Comparison of ENCODE assay signal across 9 cellular contexts in the genomic region with DNA sequence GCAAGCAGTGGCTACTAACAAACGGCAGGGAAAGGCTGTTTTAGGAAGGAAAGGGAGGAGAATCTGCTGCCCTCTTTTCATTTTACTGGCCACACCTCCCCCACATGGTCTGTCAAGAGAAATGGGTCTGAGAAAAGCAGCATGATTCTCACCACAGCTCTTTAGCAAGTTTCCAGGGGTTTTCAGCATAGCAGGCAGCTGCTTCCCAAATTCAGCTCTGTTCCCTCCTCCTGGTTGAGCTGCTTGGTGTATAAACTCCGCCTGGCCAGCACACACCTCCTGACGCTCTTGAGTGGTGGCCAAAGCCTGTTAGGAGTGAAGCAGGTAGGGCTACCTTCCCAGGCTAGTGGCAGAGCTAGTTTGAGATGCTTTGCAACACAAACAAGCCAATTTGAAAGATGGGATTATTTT.
DNase-seq lines count a peak whose midpoint lies in the region; ATAC-seq and TF ChIP-seq lines count a peak whose summit lies in the region.
"Had no signal": no experiment of that assay in that cellular context is flagged by ENCODE, and none has a peak within 500 bp of the region (broad histone marks: within the 10 kb centered on the region; RNA-seq: fewer than 3 reads in every experiment).

No MANE protein-coding gene starts in this region.

- no peak for TF ChIP-seq CTCF in fibroblast of pulmonary artery (IDR thresholded peaks at IDR 0.05; ENCODE audit: low read length, missing control alignments)

- no peak overlapping the region for H3K27ac Mint-ChIP-seq in CD4-positive, alpha-beta memory T cell
- H3K27ac Mint-ChIP-seq: activated naive CD4-positive, alpha-beta T cell treated with anti-CD3 and anti-CD28 coated beads, Interleukin-2, amount 50 U/mL, for 24 hours had no signal

- H3K4me3 Mint-ChIP-seq in CD4-positive, alpha-beta memory T cell = peak overlapping the region in 5 of 8 donors; percentile 17 to 87 (median 77)
- H3K4me3 Mint-ChIP-seq in activated T-cell treated with anti-CD3 and anti-CD28 coated beads, Interleukin-2, amount 50 U/mL, for 4 hours = no peak overlapping the region

- no peak overlapping the region for H3K27ac ChIP-seq in CD4-positive, alpha-beta memory T cell (ENCODE audit: low read depth, low read length)

- intact Hi-C loops in CD4-positive, alpha-beta memory T cell (cut with micrococcal nuclease) = loop anchor here (5.0 kb wide), 2 partner anchors 857 to 1007 kb away; no protein-coding TSS in a partner anchor

- DNase-seq in CD4-positive, alpha-beta memory T cell = no peak
- DNase-seq in NT2/D1 (ENCODE audit: low read depth, low spot score) (peak; percentile 57), fibroblast of pulmonary artery (ENCODE audit: low read depth) (peak; percentile 10), occipital lobe (lab: John Stamatoyannopoulos, UW) (peak; percentile 32), SK-N-DZ (ENCODE audit: low spot score) (no peak)
- DNase-seq in activated T-cell treated with anti-CD3 and anti-CD28 coated beads, Interleukin-2, amount 50 U/mL, for 4 hours = no peak

- no peaks in the 10 kb centered on the region for H3K9me3 Mint-ChIP-seq in CD4-positive, alpha-beta memory T cell
- H3K9me3 Mint-ChIP-seq in activated T-cell treated with anti-CD3 and anti-CD28 coated beads, Interleukin-2, amount 50 U/mL, for 4 hours = no peaks in the 10 kb centered on the region
- H3K9me3 Mint-ChIP-seq: activated naive CD4-positive, alpha-beta T cell treated with anti-CD3 and anti-CD28 coated beads, Interleukin-2, amount 50 U/mL, for 24 hours had no signal

- H3K4me1 Mint-ChIP-seq in CD4-positive, alpha-beta memory T cell = peaks cover 6 to 9% (median 7%) of the 10 kb centered on the region in 4 donors
- H3K4me1 Mint-ChIP-seq in activated T-cell treated with anti-CD3 and anti-CD28 coated beads, Interleukin-2, amount 50 U/mL, for 4 hours (ENCODE audit: low read depth) = peaks cover 2% of the 10 kb centered on the region

- no peaks in the 10 kb centered on the region for H3K9me3 ChIP-seq in CD4-positive, alpha-beta memory T cell (ENCODE audit: control insufficient read depth in 1 of 2, low read length in 2 of 2)
- H3K9me3 ChIP-seq in NT2/D1 (ENCODE audit: insufficient read depth, low read length) = no peaks in the 10 kb centered on the region

- no peaks in the 10 kb centered on the region for H3K27me3 ChIP-seq in CD4-positive, alpha-beta memory T cell (ENCODE audit: insufficient read depth, low read length)
- H3K27me3 ChIP-seq in NT2/D1 (ENCODE audit: insufficient read depth, insufficient read length) = no peaks in the 10 kb centered on the region

- POLR2A ChIA-PET in CD4-positive, alpha-beta memory T cell (lab: Charles Lee; ENCODE audit: partially characterized antibody) = no interaction called here

- no peak overlapping the region for H3K4me3 ChIP-seq in CD4-positive, alpha-beta memory T cell (ENCODE audit: low read length in 2 of 2)
- H3K4me3 ChIP-seq in NT2/D1 (ENCODE audit: insufficient read length, low read depth) (peak overlapping the region; percentile 51), fibroblast of pulmonary artery (replicated peaks; ENCODE audit: low read depth, low read length) (no peak overlapping the region)

- ATAC-seq in GM18907 (IDR thresholded peaks at IDR 0.05; ENCODE audit: unreplicated experiment) (no peak), HG03571 (IDR thresholded peaks at IDR 0.05; ENCODE audit: unreplicated experiment) (no peak)
- no peak for ATAC-seq in activated T-cell treated with anti-CD3 and anti-CD28 coated beads, Interleukin-2, amount 50 U/mL, for 4 hours

- CTCF ChIA-PET in CD4-positive, alpha-beta memory T cell (lab: Charles Lee; ENCODE audit: partially characterized antibody) = no interaction called here

- H3K36me3 ChIP-seq in CD4-positive, alpha-beta memory T cell (ENCODE audit: insufficient read depth, low read length) = no peaks in the 10 kb centered on the region
- H3K36me3 ChIP-seq in NT2/D1 (ENCODE audit: insufficient read depth, insufficient read length, low read length) = no peaks in the 10 kb centered on the region

- no peaks in the 10 kb centered on the region for H3K36me3 Mint-ChIP-seq in CD4-positive, alpha-beta memory T cell
- H3K36me3 Mint-ChIP-seq in activated T-cell treated with anti-CD3 and anti-CD28 coated beads, Interleukin-2, amount 50 U/mL, for 4 hours (ENCODE audit: insufficient read depth) = no peaks in the 10 kb centered on the region
- H3K36me3 Mint-ChIP-seq: activated naive CD4-positive, alpha-beta T cell treated with anti-CD3 and anti-CD28 coated beads, Interleukin-2, amount 50 U/mL, for 24 hours had no signal

- H3K4me1 ChIP-seq in CD4-positive, alpha-beta memory T cell (ENCODE audit: insufficient read depth, low read length) = no peaks in the 10 kb centered on the region
- no peaks in the 10 kb centered on the region for H3K4me1 ChIP-seq in NT2/D1 (ENCODE audit: insufficient read depth, insufficient read length)

- H3K27me3 Mint-ChIP-seq in CD4-positive, alpha-beta memory T cell = peaks cover 2 to 4% of the 10 kb centered on the region in 2 donors
- peaks cover 9% of the 10 kb centered on the region for H3K27me3 Mint-ChIP-seq in activated T-cell treated with anti-CD3 and anti-CD28 coated beads, Interleukin-2, amount 50 U/mL, for 4 hours (ENCODE audit: low read depth)

- H3K9ac ChIP-seq in NT2/D1 (ENCODE audit: insufficient read length, low read depth) = peak overlapping the region; percentile 85

Comparison
In these comparisons a context has a peak if more than half of its experiments do, and no peak if none do; other contexts are left out.
1. DNase-seq: peak in NT2/D1 (single experiment), fibroblast of pulmonary artery (single experiment) and occipital lobe (single experiment); none in CD4-positive, alpha-beta memory T cell (0 of 5), activated T-cell treated with anti-CD3 and anti-CD28 coated beads, Interleukin-2, amount 50 U/mL, for 4 hours (single experiment) and SK-N-DZ (single experiment).